Comparison of ENCODE assay signal across 8 cellular contexts in the genomic region with DNA sequence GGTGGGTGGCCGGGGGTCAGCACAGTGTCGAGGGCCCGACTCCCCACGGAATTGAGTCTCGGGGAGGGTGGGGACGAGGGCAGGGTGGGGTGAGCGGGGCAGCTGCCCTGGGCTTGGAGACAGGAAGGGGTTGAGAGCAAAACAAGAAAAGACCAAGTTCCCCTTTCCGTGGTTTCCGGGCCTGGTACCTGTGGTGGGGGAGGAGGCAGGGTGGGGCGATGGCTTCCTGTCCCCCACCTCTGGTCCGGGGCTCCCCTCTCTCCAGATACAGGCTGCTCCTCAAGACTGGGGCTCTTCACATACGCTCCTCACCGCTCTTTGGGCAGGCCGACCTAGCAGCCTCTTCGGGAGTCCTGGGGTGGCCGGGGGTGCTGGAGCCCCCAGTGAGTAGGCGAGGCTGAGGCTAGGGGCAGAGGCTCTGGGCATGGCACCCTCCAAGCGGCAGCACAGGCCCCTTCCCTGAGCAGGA. TPM values are rescaled to one million over a fixed set of nuclear protein-coding genes. Genes with fewer than 3 reads are reported as not detected.
DNase-seq lines count a peak whose midpoint lies in the region; ATAC-seq, FAIRE-seq and TF ChIP-seq lines count a peak whose summit lies in the region.

No MANE protein-coding gene starts in this region.

- no peaks in the 10 kb centered on the region for H3K36me3 ChIP-seq in HepG2 (replicated peaks in 1 of 2; ENCODE audit: control insufficient read depth in 1 of 2, insufficient read depth in 2 of 2, low read length in 2 of 2)
- peaks cover 5% of the 10 kb centered on the region for H3K36me3 ChIP-seq in MG63

- peak overlapping the region; percentile 82 for H3K4me2 ChIP-seq in HepG2 (ENCODE audit: low read depth, low read length)

- BruUV-seq in HepG2 (replicated peaks; lab: Mats Ljungman, UMichigan), result no TSS peak

- TF ChIP-seq RAD21 in HepG2 (CRISPR knock-in tag; IDR thresholded peaks at IDR 0.05), result no peak

- no peak for TF ChIP-seq EP300 in HepG2 (IDR thresholded peaks at IDR 0.05; ENCODE audit: low read depth in 2 of 2, low read length in 2 of 2)
- no peak for TF ChIP-seq EP300 in HepG2 (CRISPR knock-in tag; IDR thresholded peaks at IDR 0.05; ENCODE audit: borderline replicate concordance)

- intact Hi-C loops in HepG2 (cut with micrococcal nuclease; ENCODE audit: unreplicated experiment), result no loop called here

- no peaks in the 10 kb centered on the region for H3K79me2 ChIP-seq in HepG2 (ENCODE audit: insufficient read depth, low read length)

- H3K27ac Mint-ChIP-seq in T-cell, result peak overlapping the region; percentile 93 to 99

- H3K4me3 ChIP-seq in HepG2 (replicated peaks in 1 of 3; ENCODE audit: insufficient read depth in 1 of 3, low read depth in 2 of 3, low read length in 3 of 3) (peak overlapping the region; percentile 74 to 81 (median 76); a peak in 5 of 6 replicates), MG63 (no peak overlapping the region; the same call in 1 of the 2 replicates)

- POLR2A ChIA-PET in T-cell (lab: Charles Lee) (no interaction called here), HepG2 (lab: Yijun Ruan, JAX) (interaction anchor here (0.6 to 2.1 kb wide), 10 partner anchors 11 to 118 kb away, joined by 3 to 9 read pairs (median 4); a partner anchor contains a TSS)

- TF ChIP-seq POLR2A in GM12892 (IDR thresholded peaks at IDR 0.05; ENCODE audit: low read depth, low read length) (peak; percentile 73; the same call in 1 of the 2 replicates), HepG2 (IDR thresholded peaks at IDR 0.05; ENCODE audit: insufficient read depth in 1 of 2, low read depth in 2 of 2, low read length in 2 of 2) (no peak)

- no peaks in the 10 kb centered on the region for H3K9me3 ChIP-seq in HepG2 (ENCODE audit: low read length)
- no peaks in the 10 kb centered on the region for H3K9me3 ChIP-seq in MG63

- H3K4me1 ChIP-seq in HepG2 (ENCODE audit: insufficient read depth, low read length), result peaks cover 53% of the 10 kb centered on the region

- no peaks in the 10 kb centered on the region for H4K20me1 ChIP-seq in HepG2 (ENCODE audit: insufficient read depth, low read length)

- WGBS in HepG2 (ENCODE audit: low lambda C conversion rate), result 16% methylated on average over 15 of the region's 18 CpGs

- CTCF ChIA-PET in T-cell (lab: Charles Lee) (interaction anchor here in 1 of 2 donors (1.0 to 1.6 kb wide), 2 partner anchors 41 to 93 kb away, joined by 4 to 5 read pairs; a partner anchor contains a TSS), HepG2 (lab: Yijun Ruan, JAX; ENCODE audit: low intra/inter-chr PET ratio, low total read pairs) (interaction anchor here (1.1 kb wide), 1 partner anchor 71 kb away, joined by 4 read pairs; no protein-coding TSS in a partner anchor)

- no peaks in the 10 kb centered on the region; a peak in 1 of 5 replicates for H3K27me3 ChIP-seq in HepG2 (ENCODE audit: control insufficient read depth in 1 of 2, insufficient read depth in 2 of 2, low read length in 2 of 2)
- no peaks in the 10 kb centered on the region for H3K27me3 ChIP-seq in MG63

- ATAC-seq in HG02884 (IDR thresholded peaks at IDR 0.05; ENCODE audit: unreplicated experiment) (peak; percentile 23), T-cell (replicated peaks in 1 of 4) (peak; percentile 56 to 65 (median 58)), HepG2 (no peak)

- no peak for TF ChIP-seq CTCF in HepG2 (CRISPR knock-in tag; IDR thresholded peaks at IDR 0.05)

- no peak overlapping the region for H2AFZ ChIP-seq in HepG2 (ENCODE audit: low read length)

- in situ Hi-C loops in HepG2 (cut with HindIII; ENCODE audit: extremely low pct_ligation_motif_present, low pct_unique_long_range_greater_than_20kb), result no loop called here

- no peaks in the 10 kb centered on the region for H3K27me3 Mint-ChIP-seq in T-cell

- H3K27ac ChIP-seq in angular gyrus (ENCODE audit: low read depth, low read length) (peak overlapping the region; percentile 78), HepG2 (ENCODE audit: extremely low read length, insufficient read depth, low read length) (no peak overlapping the region)

- peak overlapping the region; percentile 6; the same call in 1 of the 2 replicates for H3K9ac ChIP-seq in HepG2 (ENCODE audit: insufficient read depth, low read depth, low read length)

- peak; percentile 70 for DNase-seq in GM12892 (ENCODE audit: insufficient read length)
- DNase-seq in T-cell, result peak; percentile 68 to 89 (median 82)
- no peak for DNase-seq in HepG2 (ENCODE audit: low spot score)
- DNase-seq in stimulated activated CD8-positive, alpha-beta memory T cell treated with anti-CD3 and anti-CD28 coated beads, Interleukin-12 subunit alpha, Interleukin-12 subunit beta, amount 100 ng/mL, for 1 hour (ENCODE audit: low read depth), result peak; percentile 59
- DNase-seq in MG63, result no peak
- DNase-seq in globus pallidus (ENCODE audit: low spot score), result no peak

- peaks cover 31 to 39% (median 39%) of the 10 kb centered on the region in 3 donors for H3K4me1 Mint-ChIP-seq in T-cell

- peak; percentile 92 for FAIRE-seq in GM12892 (lab: Jason Lieb, UNC)
- FAIRE-seq in HepG2 (lab: Jason Lieb, UNC), result no peak

- H3K4me3 Mint-ChIP-seq in T-cell, result peak overlapping the region; percentile 94 to 98 (median 97)

- H3K36me3 Mint-ChIP-seq in T-cell, result peaks cover 27% of the 10 kb centered on the region

- no peaks in the 10 kb centered on the region for H3K9me3 Mint-ChIP-seq in T-cell

RNA-seq across cellular contexts. Expression of a gene that starts 0.6 kb away (rescaled TPM):
- polyA plus RNA-seq in GM12892 (2012; ENCODE audit: missing spikeins), result 567 TPM
- total RNA-seq in T-cell, result 1,000 to 10,000 TPM in 2 of 5 donors, 100 to 1,000 TPM in 3; 708 to 1,286 (median 987) TPM
- 5.4 and 6.5 TPM in 2 replicates for total RNA-seq in HepG2 (2016; rRNA removed; fragmentation: Illumina TruSeq; extraction: Trizol)
- 1.5 and 2.3 TPM in 2 replicates for total RNA-seq in HepG2 (2016; cell fraction: cytosol; rRNA removed; fragmentation: Illumina TruSeq; extraction: Trizol; ENCODE audit: low read depth)
- total RNA-seq in HepG2 (2016; cell fraction: insoluble cytoplasmic fraction; rRNA removed; fragmentation: Illumina TruSeq; extraction: Trizol), result 5.9 and 7.5 TPM in 2 replicates
- total RNA-seq in HepG2 (2016; cell fraction: membrane; rRNA removed; fragmentation: Illumina TruSeq; extraction: Trizol), result 2.0 and 3.3 TPM in 2 replicates
- total RNA-seq in HepG2 (2016; cell fraction: nucleus; rRNA removed; fragmentation: Illumina TruSeq; extraction: Trizol), result 2.5 and 3.5 TPM in 2 replicates
- 9.5 and 12.9 TPM in 2 replicates for polyA plus RNA-seq in HepG2 (2011; rRNA removed)
- polyA plus RNA-seq in HepG2 (2011; cell fraction: cytosol; rRNA removed), result 10.4 and 20.0 TPM in 2 replicates
- 13.6 and 19.0 TPM in 2 replicates for polyA plus RNA-seq in HepG2 (2011; cell fraction: nucleus; rRNA removed)
- polyA plus RNA-seq in HepG2 (2012), result 2.5 and 4.0 TPM in 2 replicates
- polyA plus RNA-seq in HepG2 (2016; cell fraction: cytosol; fragmentation: Illumina TruSeq; extraction: Trizol; ENCODE audit: low read depth), result 1.6 TPM in 2 replicates
- polyA plus RNA-seq in HepG2 (2016; cell fraction: insoluble cytoplasmic fraction; fragmentation: Illumina TruSeq; extraction: Trizol; ENCODE audit: low read depth), result 7.6 and 10.2 TPM in 2 replicates
- polyA plus RNA-seq in HepG2 (2016; cell fraction: membrane; fragmentation: Illumina TruSeq; extraction: Trizol; ENCODE audit: low read depth), result 1.9 and 2.1 TPM in 2 replicates
- polyA plus RNA-seq in HepG2 (2016; cell fraction: nucleus; fragmentation: Illumina TruSeq; extraction: Trizol; ENCODE audit: insufficient read depth, low read depth), result 4.7 and 5.6 TPM in 2 replicates
- 0.94 and 16.6 TPM in 2 replicates for polyA minus RNA-seq in HepG2 (2011; rRNA and poly(A)+ RNA removed; ENCODE audit: low replicate concordance)
- polyA minus RNA-seq in HepG2 (2011; cell fraction: cytosol; rRNA and poly(A)+ RNA removed), result 4.0 and 8.4 TPM in 2 replicates
- 1.5 and 1.8 TPM in 2 replicates for polyA minus RNA-seq in HepG2 (2011; cell fraction: nucleus; rRNA and poly(A)+ RNA removed)
- 1.9 and 3.1 TPM in 2 replicates for total RNA-seq in MG63 (2014; rRNA removed; shearing (Covaris generic); ENCODE audit: low replicate concordance)

RNA-seq across cellular contexts. Expression of a gene that starts 9.5 kb away (rescaled TPM):
- 201 TPM for polyA plus RNA-seq in GM12892 (2012; ENCODE audit: missing spikeins)
- total RNA-seq in T-cell, result 100 to 1,000 TPM in 3 of 5 donors, 10 to 100 TPM in 2; 47.0 to 115 (median 100) TPM
- 295 and 354 TPM in 2 replicates for total RNA-seq in HepG2 (2016; rRNA removed; fragmentation: Illumina TruSeq; extraction: Trizol)
- total RNA-seq in HepG2 (2016; cell fraction: cytosol; rRNA removed; fragmentation: Illumina TruSeq; extraction: Trizol; ENCODE audit: low read depth), result 669 and 995 TPM in 2 replicates
- 323 and 362 TPM in 2 replicates for total RNA-seq in HepG2 (2016; cell fraction: insoluble cytoplasmic fraction; rRNA removed; fragmentation: Illumina TruSeq; extraction: Trizol)
- 463 and 614 TPM in 2 replicates for total RNA-seq in HepG2 (2016; cell fraction: membrane; rRNA removed; fragmentation: Illumina TruSeq; extraction: Trizol)
- 105 and 119 TPM in 2 replicates for total RNA-seq in HepG2 (2016; cell fraction: nucleus; rRNA removed; fragmentation: Illumina TruSeq; extraction: Trizol)
- 63.8 and 97.0 TPM in 2 replicates for polyA plus RNA-seq in HepG2 (2011; rRNA removed)
- 336 and 429 TPM in 2 replicates for polyA plus RNA-seq in HepG2 (2011; cell fraction: cytosol; rRNA removed)
- 218 and 326 TPM in 2 replicates for polyA plus RNA-seq in HepG2 (2011; cell fraction: nucleus; rRNA removed)
- 107 and 139 TPM in 2 replicates for polyA plus RNA-seq in HepG2 (2012)
- polyA plus RNA-seq in HepG2 (2016; cell fraction: cytosol; fragmentation: Illumina TruSeq; extraction: Trizol; ENCODE audit: low read depth), result 602 and 1,024 TPM in 2 replicates
- polyA plus RNA-seq in HepG2 (2016; cell fraction: insoluble cytoplasmic fraction; fragmentation: Illumina TruSeq; extraction: Trizol; ENCODE audit: low read depth), result 271 TPM in 2 replicates
- polyA plus RNA-seq in HepG2 (2016; cell fraction: membrane; fragmentation: Illumina TruSeq; extraction: Trizol; ENCODE audit: low read depth), result 365 and 503 TPM in 2 replicates
- polyA plus RNA-seq in HepG2 (2016; cell fraction: nucleus; fragmentation: Illumina TruSeq; extraction: Trizol; ENCODE audit: insufficient read depth, low read depth), result 177 and 200 TPM in 2 replicates
- polyA minus RNA-seq in HepG2 (2011; rRNA and poly(A)+ RNA removed; ENCODE audit: low replicate concordance), result 100 and 103 TPM in 2 replicates
- 30.2 and 37.1 TPM in 2 replicates for polyA minus RNA-seq in HepG2 (2011; cell fraction: cytosol; rRNA and poly(A)+ RNA removed)
- polyA minus RNA-seq in HepG2 (2011; cell fraction: nucleus; rRNA and poly(A)+ RNA removed), result 5.9 and 8.1 TPM in 2 replicates
- 64.7 and 122 TPM in 2 replicates for total RNA-seq in MG63 (2014; rRNA removed; shearing (Covaris generic); ENCODE audit: low replicate concordance)

RNA-seq across cellular contexts. Expression of a gene that starts 9.7 kb away (rescaled TPM):
- polyA plus RNA-seq in GM12892 (2012; ENCODE audit: missing spikeins), result 10.3 TPM
- total RNA-seq in T-cell (100 to 1,000 TPM in 2 of 5 donors, 10 to 100 TPM in 3; 31.6 to 114 (median 86.4) TPM), HepG2 (2016; rRNA removed; fragmentation: Illumina TruSeq; extraction: Trizol) (13.4 and 37.1 TPM in 2 replicates)
- total RNA-seq in HepG2 (2016; cell fraction: cytosol; rRNA removed; fragmentation: Illumina TruSeq; extraction: Trizol; ENCODE audit: low read depth), result 16.4 and 16.8 TPM in 2 replicates
- total RNA-seq in HepG2 (2016; cell fraction: insoluble cytoplasmic fraction; rRNA removed; fragmentation: Illumina TruSeq; extraction: Trizol), result 19.5 and 33.4 TPM in 2 replicates
- 13.8 and 16.7 TPM in 2 replicates for total RNA-seq in HepG2 (2016; cell fraction: membrane; rRNA removed; fragmentation: Illumina TruSeq; extraction: Trizol)
- 24.9 and 28.6 TPM in 2 replicates for total RNA-seq in HepG2 (2016; cell fraction: nucleus; rRNA removed; fragmentation: Illumina TruSeq; extraction: Trizol)
- polyA plus RNA-seq in HepG2 (2011; rRNA removed), result 9.1 and 12.0 TPM in 2 replicates
- polyA plus RNA-seq in HepG2 (2011; cell fraction: cytosol; rRNA removed), result 9.7 and 26.5 TPM in 2 replicates
- 98.2 and 122 TPM in 2 replicates for polyA plus RNA-seq in HepG2 (2011; cell fraction: nucleus; rRNA removed)
- 29.1 and 36.0 TPM in 2 replicates for polyA plus RNA-seq in HepG2 (2012)
- 10.3 and 14.9 TPM in 2 replicates for polyA plus RNA-seq in HepG2 (2016; cell fraction: cytosol; fragmentation: Illumina TruSeq; extraction: Trizol; ENCODE audit: low read depth)
- 4.6 and 8.2 TPM in 2 replicates for polyA plus RNA-seq in HepG2 (2016; cell fraction: insoluble cytoplasmic fraction; fragmentation: Illumina TruSeq; extraction: Trizol; ENCODE audit: low read depth)
- 7.4 and 12.1 TPM in 2 replicates for polyA plus RNA-seq in HepG2 (2016; cell fraction: membrane; fragmentation: Illumina TruSeq; extraction: Trizol; ENCODE audit: low read depth)
- 65.2 and 67.5 TPM in 2 replicates for polyA plus RNA-seq in HepG2 (2016; cell fraction: nucleus; fragmentation: Illumina TruSeq; extraction: Trizol; ENCODE audit: insufficient read depth, low read depth)
- 5.1 and 5.8 TPM in 2 replicates for polyA minus RNA-seq in HepG2 (2011; rRNA and poly(A)+ RNA removed; ENCODE audit: low replicate concordance)
- polyA minus RNA-seq in HepG2 (2011; cell fraction: cytosol; rRNA and poly(A)+ RNA removed), result 15.7 and 17.4 TPM in 2 replicates
- 26.7 and 31.3 TPM in 2 replicates for polyA minus RNA-seq in HepG2 (2011; cell fraction: nucleus; rRNA and poly(A)+ RNA removed)
- 30.9 and 54.9 TPM in 2 replicates for total RNA-seq in MG63 (2014; rRNA removed; shearing (Covaris generic); ENCODE audit: low replicate concordance)

RNA-seq across cellular contexts. Expression of a gene that starts 15.1 kb away (rescaled TPM):
- polyA plus RNA-seq in GM12892 (2012; ENCODE audit: missing spikeins), result 10.0 TPM
- total RNA-seq in T-cell (10 to 100 TPM; 25.8 to 42.6 (median 30.8) TPM), HepG2 (2016; rRNA removed; fragmentation: Illumina TruSeq; extraction: Trizol) (20.7 and 28.3 TPM in 2 replicates)
- 31.2 and 41.7 TPM in 2 replicates for total RNA-seq in HepG2 (2016; cell fraction: cytosol; rRNA removed; fragmentation: Illumina TruSeq; extraction: Trizol; ENCODE audit: low read depth)
- total RNA-seq in HepG2 (2016; cell fraction: insoluble cytoplasmic fraction; rRNA removed; fragmentation: Illumina TruSeq; extraction: Trizol), result 26.1 and 29.0 TPM in 2 replicates
- 40.2 and 51.3 TPM in 2 replicates for total RNA-seq in HepG2 (2016; cell fraction: membrane; rRNA removed; fragmentation: Illumina TruSeq; extraction: Trizol)
- total RNA-seq in HepG2 (2016; cell fraction: nucleus; rRNA removed; fragmentation: Illumina TruSeq; extraction: Trizol), result 33.7 and 38.6 TPM in 2 replicates
- polyA plus RNA-seq in HepG2 (2011; rRNA removed), result 15.4 and 21.0 TPM in 2 replicates
- 6.9 and 7.9 TPM in 2 replicates for polyA plus RNA-seq in HepG2 (2011; cell fraction: cytosol; rRNA removed)
- polyA plus RNA-seq in HepG2 (2011; cell fraction: nucleus; rRNA removed), result 48.9 and 57.0 TPM in 2 replicates
- polyA plus RNA-seq in HepG2 (2012), result 5.8 and 11.3 TPM in 2 replicates
- 22.7 and 37.8 TPM in 2 replicates for polyA plus RNA-seq in HepG2 (2016; cell fraction: cytosol; fragmentation: Illumina TruSeq; extraction: Trizol; ENCODE audit: low read depth)
- 91.2 and 105 TPM in 2 replicates for polyA plus RNA-seq in HepG2 (2016; cell fraction: insoluble cytoplasmic fraction; fragmentation: Illumina TruSeq; extraction: Trizol; ENCODE audit: low read depth)
- 42.3 and 49.8 TPM in 2 replicates for polyA plus RNA-seq in HepG2 (2016; cell fraction: membrane; fragmentation: Illumina TruSeq; extraction: Trizol; ENCODE audit: low read depth)
- 122 and 125 TPM in 2 replicates for polyA plus RNA-seq in HepG2 (2016; cell fraction: nucleus; fragmentation: Illumina TruSeq; extraction: Trizol; ENCODE audit: insufficient read depth, low read depth)
- 17.4 and 22.3 TPM in 2 replicates for polyA minus RNA-seq in HepG2 (2011; rRNA and poly(A)+ RNA removed; ENCODE audit: low replicate concordance)
- 4.7 and 4.8 TPM in 2 replicates for polyA minus RNA-seq in HepG2 (2011; cell fraction: cytosol; rRNA and poly(A)+ RNA removed)
- polyA minus RNA-seq in HepG2 (2011; cell fraction: nucleus; rRNA and poly(A)+ RNA removed), result 13.1 and 14.5 TPM in 2 replicates
- total RNA-seq in MG63 (2014; rRNA removed; shearing (Covaris generic); ENCODE audit: low replicate concordance), result 4.8 and 18.5 TPM in 2 replicates

Comparison
In these comparisons a context has a peak if more than half of its experiments do, and no peak if none do; other contexts are left out.
1. DNase-seq: peak in GM12892 (single experiment), T-cell (34 of 34) and stimulated activated CD8-positive, alpha-beta memory T cell treated with anti-CD3 and anti-CD28 coated beads, Interleukin-12 subunit alpha, Interleukin-12 subunit beta, amount 100 ng/mL, for 1 hour (single experiment); none in HepG2 (single experiment), MG63 (single experiment) and globus pallidus (single experiment).
2. RNA of a gene that starts 0.6 kb away (total RNA-seq): 708 to 1,286 TPM in T-cell; 1.5 to 7.5 TPM in HepG2 and 1.9 to 3.1 TPM in MG63; every median in the first group is over 10 times any median in the second.